In genomic region chr1:77021637-77022036, GRCh38 we compare ENCODE assay signal across 8 cellular contexts.
"Had no signal": no experiment of that assay in that cellular context is flagged by ENCODE, and none has a peak within 500 bp of the region (broad histone marks: within the 10 kb centered on the region; RNA-seq: fewer than 3 reads in every experiment).

No MANE protein-coding gene starts in this region.

- H3K27ac ChIP-seq: GM23248, HL-60 had no signal

- H3K9ac ChIP-seq: GM23248 had no signal

- H3K4me3 ChIP-seq: GM23248, HAP-1 had no signal

- H3K27me3 Mint-ChIP-seq: IgD-negative memory B cell had no signal

- H3K4me1 Mint-ChIP-seq: IgD-negative memory B cell had no signal

- H3K27ac Mint-ChIP-seq: HFFc6, IgD-negative memory B cell had no signal

- H3K9me3 Mint-ChIP-seq: HFFc6, IgD-negative memory B cell had no signal

- H3K4me1 ChIP-seq: HAP-1 had no signal

- H3K36me3 Mint-ChIP-seq: IgD-negative memory B cell had no signal

- H3K4me3 Mint-ChIP-seq: HFFc6, IgD-negative memory B cell had no signal

- DNase-seq: GM23248, GOT3, H7, HFFc6, KBM-7 had no signal

- H3K36me3 ChIP-seq: HAP-1 had no signal
